In the genomic region with DNA sequence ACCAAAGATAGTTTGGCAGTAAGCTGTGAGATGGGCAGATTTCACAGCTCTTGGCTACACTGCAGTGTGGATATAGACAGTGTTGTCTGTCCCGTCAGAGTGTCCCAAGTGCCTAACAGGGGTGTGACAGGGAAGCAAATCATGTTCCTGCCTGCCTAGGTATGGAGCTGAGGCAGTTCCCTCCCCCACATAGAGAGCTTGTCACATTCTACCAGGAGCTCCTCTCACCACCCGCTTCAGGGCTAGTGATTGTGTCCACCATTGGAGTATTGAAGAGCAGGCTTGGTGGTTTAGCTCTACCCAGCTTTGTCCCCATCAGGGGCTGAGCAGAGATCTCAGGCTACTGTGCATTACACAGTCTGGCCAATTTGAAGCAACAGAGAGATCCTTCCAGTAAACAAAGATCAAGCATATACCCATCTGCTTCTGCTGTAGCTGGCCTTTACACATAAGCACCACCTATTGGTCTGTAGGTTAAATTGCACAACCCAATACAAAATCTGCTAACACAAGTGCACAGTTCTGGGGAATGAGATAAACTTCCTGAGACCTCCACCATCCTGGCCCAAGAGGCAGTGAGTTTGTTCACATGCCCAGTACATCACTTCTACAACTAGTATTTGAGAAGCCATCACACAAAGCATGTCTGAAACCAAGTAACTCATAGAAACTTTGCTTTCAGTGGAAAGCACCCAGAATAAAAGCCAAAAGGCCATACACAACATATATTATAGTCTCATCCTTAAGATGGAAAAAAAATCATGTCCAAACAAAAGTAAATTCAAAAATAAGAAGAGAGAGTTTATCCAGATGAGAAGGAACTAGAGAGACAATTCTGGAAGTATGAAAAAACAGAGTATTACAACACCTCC, we compare ENCODE assay signal across 8 cellular contexts.
DNase-seq lines count a peak whose midpoint lies in the region; ATAC-seq and TF ChIP-seq lines count a peak whose summit lies in the region.

No MANE protein-coding gene starts in this region.

- H3K36me3 Mint-ChIP-seq in activated T-cell treated with anti-CD3 and anti-CD28 coated beads, Interleukin-2, amount 50 U/mL, for 4 hours (ENCODE audit: insufficient read depth), result peaks cover 17% of the 10 kb centered on the region
- peaks cover 15% of the 10 kb centered on the region for H3K36me3 Mint-ChIP-seq in activated T-cell treated with anti-CD3 and anti-CD28 coated beads, Interleukin-2, amount 50 U/mL, for 24 hours (ENCODE audit: low read depth)
- H3K36me3 Mint-ChIP-seq in HFFc6 (ENCODE audit: low read depth) (peaks cover 19% of the 10 kb centered on the region), nephron progenitor cell (ENCODE audit: low read depth) (peaks cover 65% of the 10 kb centered on the region)

- no peak for DNase-seq in activated T-cell treated with anti-CD3 and anti-CD28 coated beads, Interleukin-2, amount 50 U/mL, for 4 hours
- no peak for DNase-seq in activated T-cell treated with anti-CD3 and anti-CD28 coated beads, Interleukin-2, amount 50 U/mL, for 24 hours
- DNase-seq in HFFc6, result peak; percentile 35
- DNase-seq in NCI-H82 (lab: John Stamatoyannopoulos, UW), result peak; percentile 76
- DNase-seq in ecto neural progenitor cell (ENCODE audit: low spot score), result peak; percentile 41
- DNase-seq in nephron progenitor cell, result no peak
- no peak for DNase-seq in effector CD4-positive, alpha-beta T cell

- ATAC-seq in activated T-cell treated with anti-CD3 and anti-CD28 coated beads, Interleukin-2, amount 50 U/mL, for 4 hours, result peak; percentile 73 to 74
- no peak for ATAC-seq in HG03571 (IDR thresholded peaks at IDR 0.05; ENCODE audit: unreplicated experiment)

- no peak overlapping the region for H3K4me3 Mint-ChIP-seq in activated T-cell treated with anti-CD3 and anti-CD28 coated beads, Interleukin-2, amount 50 U/mL, for 4 hours
- no peak overlapping the region for H3K4me3 Mint-ChIP-seq in activated T-cell treated with anti-CD3 and anti-CD28 coated beads, Interleukin-2, amount 50 U/mL, for 24 hours
- H3K4me3 Mint-ChIP-seq in HFFc6 (no peak overlapping the region), nephron progenitor cell (no peak overlapping the region)

- peaks cover 20% of the 10 kb centered on the region for H3K4me1 Mint-ChIP-seq in activated T-cell treated with anti-CD3 and anti-CD28 coated beads, Interleukin-2, amount 50 U/mL, for 4 hours (ENCODE audit: low read depth)
- peaks cover 31% of the 10 kb centered on the region for H3K4me1 Mint-ChIP-seq in activated T-cell treated with anti-CD3 and anti-CD28 coated beads, Interleukin-2, amount 50 U/mL, for 24 hours (ENCODE audit: low read depth)
- peaks cover 17% of the 10 kb centered on the region for H3K4me1 Mint-ChIP-seq in HFFc6 (ENCODE audit: low read depth)
- no peaks in the 10 kb centered on the region for H3K4me1 Mint-ChIP-seq in nephron progenitor cell

- no peaks in the 10 kb centered on the region for H3K9me3 Mint-ChIP-seq in activated T-cell treated with anti-CD3 and anti-CD28 coated beads, Interleukin-2, amount 50 U/mL, for 4 hours
- no peaks in the 10 kb centered on the region for H3K9me3 Mint-ChIP-seq in activated T-cell treated with anti-CD3 and anti-CD28 coated beads, Interleukin-2, amount 50 U/mL, for 24 hours
- peaks cover 9% of the 10 kb centered on the region for H3K9me3 Mint-ChIP-seq in HFFc6
- peaks cover 24% of the 10 kb centered on the region for H3K9me3 Mint-ChIP-seq in nephron progenitor cell

- peak; percentile 70 for TF ChIP-seq CTCF in HFFc6 (IDR thresholded peaks at IDR 0.05)
- TF ChIP-seq CTCF in nephron progenitor cell (IDR thresholded peaks at IDR 0.05), result peak; percentile 34

- no peak overlapping the region for H3K27ac Mint-ChIP-seq in activated T-cell treated with anti-CD3 and anti-CD28 coated beads, Interleukin-2, amount 50 U/mL, for 24 hours
- H3K27ac Mint-ChIP-seq in HFFc6 (no peak overlapping the region), nephron progenitor cell (peak overlapping the region; percentile 68)

- H3K27me3 Mint-ChIP-seq in activated T-cell treated with anti-CD3 and anti-CD28 coated beads, Interleukin-2, amount 50 U/mL, for 4 hours (ENCODE audit: low read depth), result no peaks in the 10 kb centered on the region
- no peaks in the 10 kb centered on the region for H3K27me3 Mint-ChIP-seq in activated T-cell treated with anti-CD3 and anti-CD28 coated beads, Interleukin-2, amount 50 U/mL, for 24 hours
- H3K27me3 Mint-ChIP-seq in HFFc6 (ENCODE audit: insufficient read depth), result no peaks in the 10 kb centered on the region; the same call in none of the 2 replicates
- H3K27me3 Mint-ChIP-seq in nephron progenitor cell (ENCODE audit: low read depth, poor library complexity), result no peaks in the 10 kb centered on the region

Comparison
In these comparisons a context has a peak if more than half of its experiments do, and no peak if none do; other contexts are left out.
1. DNase-seq: peak in HFFc6 (single experiment), NCI-H82 (single experiment) and ecto neural progenitor cell (single experiment); none in activated T-cell treated with anti-CD3 and anti-CD28 coated beads, Interleukin-2, amount 50 U/mL, for 4 hours (single experiment), activated T-cell treated with anti-CD3 and anti-CD28 coated beads, Interleukin-2, amount 50 U/mL, for 24 hours (single experiment), nephron progenitor cell (single experiment) and effector CD4-positive, alpha-beta T cell (single experiment).